In genomic region chr14:79614443-79614842, GRCh38 we compare ENCODE assay signal across 23 cellular contexts.
"Had no signal": no experiment of that assay in that cellular context is flagged by ENCODE, and none has a peak within 500 bp of the region (broad histone marks: within the 10 kb centered on the region; RNA-seq: fewer than 3 reads in every experiment).

No MANE protein-coding gene starts in this region.

- DNase-seq: heart left ventricle; islet precursor cell; left ventricle myocardium inferior; nephron progenitor cell; occipital lobe; retina; right cardiac atrium; stimulated activated CD4-positive, alpha-beta T cell treated with anti-CD3 and anti-CD28 coated beads, Interleukin-12 subunit alpha, Interleukin-12 subunit beta, amount 100 ng/mL, for 4 hours; stimulated activated CD4-positive, alpha-beta T cell treated with anti-CD3 and anti-CD28 coated beads, Interleukin-15, amount 100 ng/mL, for 24 hours; stimulated activated CD4-positive, alpha-beta T cell treated with anti-CD3 and anti-CD28 coated beads, Interleukin-2, amount 100 ng/mL, for 24 hours; stimulated activated CD4-positive, alpha-beta T cell treated with anti-CD3 and anti-CD28 coated beads, Interleukin-4, amount 100 ng/mL, for 1 hour; stimulated activated naive CD4-positive, alpha-beta T cell; testis; thyroid gland; transverse colon; upper lobe of left lung had no signal

- H3K4me3 ChIP-seq: heart left ventricle, left ventricle myocardium inferior, lung, neural progenitor cell, skin epidermis, testis, thyroid gland, transverse colon, upper lobe of left lung, vagina had no signal

- H3K27me3 ChIP-seq: heart left ventricle, neural progenitor cell, neutrophil, testis, thyroid gland, transverse colon, upper lobe of left lung, vagina had no signal

- H3K9me3 ChIP-seq: left ventricle myocardium inferior, testis, thyroid gland, transverse colon, upper lobe of left lung, vagina had no signal

- ATAC-seq: heart left ventricle, right cardiac atrium, sciatic nerve had no signal

- H3K27ac ChIP-seq: heart left ventricle, left ventricle myocardium inferior, neural progenitor cell, neutrophil, parathyroid adenoma, skin epidermis, testis, thyroid gland, transverse colon, upper lobe of left lung, vagina had no signal

- H3K4me1 ChIP-seq: heart left ventricle, left ventricle myocardium inferior, neural progenitor cell, parathyroid adenoma, testis, thyroid gland, transverse colon, upper lobe of left lung, vagina had no signal

- H3K36me3 ChIP-seq: heart left ventricle, left ventricle myocardium inferior, neural progenitor cell, neutrophil, thyroid gland, transverse colon, upper lobe of left lung, vagina had no signal
